Comparison of ENCODE assay signal across 16 cellular contexts in the genomic region with DNA sequence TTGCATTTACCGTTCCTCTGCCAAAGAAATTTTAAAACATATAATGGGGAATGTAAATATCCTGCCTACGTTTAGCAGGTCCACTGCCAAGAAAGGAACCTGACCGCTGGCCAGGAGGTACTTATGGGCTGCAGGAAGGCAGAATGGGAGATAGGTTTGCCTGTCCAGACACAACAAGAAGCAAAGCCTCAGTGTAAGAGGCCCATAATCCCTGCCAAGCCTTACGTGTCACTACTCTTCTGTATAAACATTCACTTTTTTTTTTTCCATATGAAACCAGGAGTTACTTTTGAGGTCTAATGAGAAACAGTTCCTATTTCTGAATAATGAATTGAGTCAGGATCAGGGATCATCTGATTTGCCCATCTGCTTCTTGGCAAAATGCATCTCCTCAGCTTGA.
"Had no signal": no experiment of that assay in that cellular context is flagged by ENCODE, and none has a peak within 500 bp of the region (broad histone marks: within the 10 kb centered on the region; RNA-seq: fewer than 3 reads in every experiment).

No MANE protein-coding gene starts in this region.

- H3K4me1 ChIP-seq: colonic mucosa, gastroesophageal sphincter, heart left ventricle, tibial artery had no signal

- ATAC-seq: activated naive CD4-positive, alpha-beta T cell treated with anti-CD3 and anti-CD28 coated beads, Interleukin-2, amount 50 U/mL, for 72 hours; gastroesophageal sphincter; heart left ventricle; left ventricle myocardium superior; stimulated activated memory B cell treated with anti-CD40 and anti-IgM and Interleukin-4, amounts not matched to agents 10 μg/mL and 1 μg/mL and 100 μg/mL, for 72 hours had no signal

- H3K36me3 ChIP-seq: colonic mucosa, gastroesophageal sphincter, heart left ventricle, sigmoid colon, tibial artery had no signal

- DNase-seq: activated CD4-positive, alpha-beta T cell treated with anti-CD3 and anti-CD28 coated beads, Interleukin-2, amount 50 U/mL, for 1 hour; activated CD4-positive, CD25-positive, alpha-beta regulatory T cell treated with anti-CD3 and anti-CD28 coated beads, Interleukin-2, amount 50 U/mL, for 72 hours; activated gamma-delta T cell treated with Interleukin-2 at 50 U/mL for 16 hours; colonic mucosa; heart left ventricle; left ventricle myocardium superior; occipital lobe; posterior cingulate gyrus; sigmoid colon; stimulated activated CD4-positive, alpha-beta T cell treated with anti-CD3 and anti-CD28 coated beads, Interleukin-4, amount 100 ng/mL, for 4 hours; T-helper 1 cell; T-helper 9 cell; tibial artery had no signal

- H3K27me3 ChIP-seq: colonic mucosa, sigmoid colon, tibial artery had no signal

- H3K9me3 ChIP-seq: colonic mucosa, gastroesophageal sphincter, sigmoid colon, tibial artery had no signal

- H3K4me3 ChIP-seq: colonic mucosa, gastroesophageal sphincter, heart left ventricle, sigmoid colon, tibial artery had no signal

- H3K27ac ChIP-seq: colonic mucosa, gastroesophageal sphincter, heart left ventricle, sigmoid colon, tibial artery had no signal
